Comparison of ENCODE assay signal across 12 cellular contexts in the genomic region with DNA sequence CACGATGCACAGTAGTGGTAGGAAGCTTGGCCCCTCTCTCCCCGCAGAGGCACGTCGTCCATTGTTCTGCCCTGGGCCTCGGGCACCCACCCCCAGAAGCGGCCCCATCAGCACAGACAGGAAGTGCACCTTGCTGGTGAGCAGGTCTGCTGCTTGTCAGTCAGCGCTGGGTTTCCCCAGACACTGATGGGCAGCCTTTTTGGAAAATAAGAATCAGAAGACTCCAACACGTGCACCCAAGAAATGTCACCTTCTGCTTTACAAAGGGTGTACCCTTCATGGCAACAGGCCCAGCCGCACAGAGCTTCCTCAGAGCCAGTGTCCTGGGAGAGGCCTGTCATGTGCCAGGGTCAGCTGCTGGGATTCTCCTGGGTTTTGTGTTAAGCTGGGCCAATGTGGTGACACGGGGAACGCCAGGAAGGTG.
A peak's percentile ranks its signal among the peaks of the same experiment; 100 is the strongest.
DNase-seq lines count a peak whose midpoint lies in the region; ATAC-seq and TF ChIP-seq lines count a peak whose summit lies in the region.
"Had no signal": no experiment of that assay in that cellular context is flagged by ENCODE, and none has a peak within 500 bp of the region (broad histone marks: within the 10 kb centered on the region; RNA-seq: fewer than 3 reads in every experiment).

No MANE protein-coding gene starts in this region.

- TF ChIP-seq CTCF in foreskin fibroblast (IDR thresholded peaks at IDR 0.05; ENCODE audit: low read depth, low read length): no peak

- DNase-seq in CD1c-positive myeloid dendritic cell (ENCODE audit: extremely low spot score) (peak; percentile 38), NCI-H128 (lab: John Stamatoyannopoulos, UW; ENCODE audit: unreplicated experiment) (no peak), foreskin fibroblast (no peak), DMS153 (lab: John Stamatoyannopoulos, UW) (no peak), cortex of kidney (lab: John Stamatoyannopoulos, UW) (no peak)
- DNase-seq: activated effector memory CD4-positive, alpha-beta T cell treated with Interleukin-2 at 50 U/mL for 16 hours; NCI-H446 treated with DMSO at 0.1 percent for 48 hours; T-cell had no signal

- peaks cover 26% of the 10 kb centered on the region for H3K4me1 Mint-ChIP-seq in activated naive CD8-positive, alpha-beta T cell (ENCODE audit: low read depth)

- H3K9me3 Mint-ChIP-seq in activated naive CD8-positive, alpha-beta T cell (ENCODE audit: low read depth): no peaks in the 10 kb centered on the region

- no peaks in the 10 kb centered on the region for H3K27me3 Mint-ChIP-seq in activated naive CD8-positive, alpha-beta T cell
- H3K27me3 Mint-ChIP-seq: T-cell had no signal

- H3K36me3 Mint-ChIP-seq in activated naive CD8-positive, alpha-beta T cell: no peaks in the 10 kb centered on the region
- H3K36me3 Mint-ChIP-seq: T-cell had no signal

- peak; percentile 56 for ATAC-seq in GM18907 (IDR thresholded peaks at IDR 0.05; ENCODE audit: unreplicated experiment)
- peak; percentile 48 for ATAC-seq in HG02642 (IDR thresholded peaks at IDR 0.05; ENCODE audit: poor library complexity, unreplicated experiment)
- ATAC-seq: T-cell had no signal

- no peak overlapping the region for H3K4me3 ChIP-seq in foreskin fibroblast (ENCODE audit: low read depth in 1 of 2, low read length in 2 of 2)

- peak overlapping the region; percentile 70 for H3K4me3 Mint-ChIP-seq in activated naive CD8-positive, alpha-beta T cell
- H3K4me3 Mint-ChIP-seq: CD14-positive monocyte, T-cell had no signal

- H3K27ac Mint-ChIP-seq in activated naive CD8-positive, alpha-beta T cell: peak overlapping the region; percentile 86
- H3K27ac Mint-ChIP-seq: CD14-positive monocyte, T-cell had no signal
